In genomic region chr4:4859010-4859798, GRCh38 we compare ENCODE assay signal across 1 cellular context.
A peak's percentile ranks its signal among the peaks of the same experiment; 100 is the strongest.
TF ChIP-seq lines count a peak whose summit lies in the region.

Gene MSX1, plus strand, starts transcription at chr4:4859665. Its CDS starts 235 bp downstream, at chr4:4859900.

TF ChIP-seq in WTC11, 78 proteins besides CTCF, POLR2A, EP300 and RAD21 (continued from another document and continues in another):
- TF ChIP-seq AFF4 (CRISPR knock-in tag; IDR thresholded peaks at IDR 0.05; ENCODE audit: borderline replicate concordance): no peak
- no peak for TF ChIP-seq TP53 (CRISPR knock-in tag; IDR thresholded peaks at IDR 0.05)
- no peak for TF ChIP-seq ZNF396 (CRISPR knock-in tag; IDR thresholded peaks at IDR 0.05; ENCODE audit: borderline replicate concordance)
- no peak for TF ChIP-seq RORB (CRISPR knock-in tag; IDR thresholded peaks at IDR 0.05)
- TF ChIP-seq ZNF416 (CRISPR knock-in tag; IDR thresholded peaks at IDR 0.05): no peak
- TF ChIP-seq AR (CRISPR knock-in tag; IDR thresholded peaks at IDR 0.05): no peak
- TF ChIP-seq E2F5 (CRISPR knock-in tag; IDR thresholded peaks at IDR 0.05): no peak
- no peak for TF ChIP-seq ZNF219 (CRISPR knock-in tag; IDR thresholded peaks at IDR 0.05; ENCODE audit: borderline replicate concordance)
- no peak for TF ChIP-seq ZNF671 (CRISPR knock-in tag; IDR thresholded peaks at IDR 0.05)
- TF ChIP-seq PRDM15 (CRISPR knock-in tag; IDR thresholded peaks at IDR 0.05): no peak
- TF ChIP-seq ZNF512 (CRISPR knock-in tag; IDR thresholded peaks at IDR 0.05; ENCODE audit: borderline replicate concordance): no peak
- peak; percentile 36; the same call in 1 of the 2 replicates for TF ChIP-seq FOXK1 (CRISPR knock-in tag; IDR thresholded peaks at IDR 0.05)
- 0 out of 2 replicates have a peak, but pooled peaks have one; percentile 2 for TF ChIP-seq USF2 (CRISPR knock-in tag; IDR thresholded peaks at IDR 0.05)
- TF ChIP-seq PRRX2 (CRISPR knock-in tag; IDR thresholded peaks at IDR 0.05): no peak
- TF ChIP-seq SOX15 (CRISPR knock-in tag; IDR thresholded peaks at IDR 0.05): no peak
- TF ChIP-seq ATF3 (CRISPR knock-in tag; conservative IDR thresholded peaks at IDR 0.05): no peak
- no peak for TF ChIP-seq HMGA2 (CRISPR knock-in tag; IDR thresholded peaks at IDR 0.05)
- 0 out of 2 replicates have a peak, but pooled peaks have one; percentile 13 for TF ChIP-seq ZNF423 (CRISPR knock-in tag; IDR thresholded peaks at IDR 0.05)
- no peak for TF ChIP-seq ZBTB21 (CRISPR knock-in tag; IDR thresholded peaks at IDR 0.05; ENCODE audit: borderline replicate concordance)
- no peak for TF ChIP-seq ZNF263 (CRISPR knock-in tag; IDR thresholded peaks at IDR 0.05; ENCODE audit: low read depth)
- TF ChIP-seq IRF2 (CRISPR knock-in tag; IDR thresholded peaks at IDR 0.05; ENCODE audit: borderline replicate concordance, low read depth): no peak
- TF ChIP-seq E2F4 (CRISPR knock-in tag; IDR thresholded peaks at IDR 0.05; ENCODE audit: borderline replicate concordance, low read depth): no peak
- TF ChIP-seq ZNF138 (CRISPR knock-in tag; conservative IDR thresholded peaks at IDR 0.05): no peak
- no peak for TF ChIP-seq MLX (CRISPR knock-in tag; IDR thresholded peaks at IDR 0.05)
- no peak for TF ChIP-seq RELA (CRISPR knock-in tag; IDR thresholded peaks at IDR 0.05; ENCODE audit: borderline replicate concordance)
- TF ChIP-seq FOXP4 (CRISPR knock-in tag; IDR thresholded peaks at IDR 0.05): no peak
- TF ChIP-seq IRF1 (CRISPR knock-in tag; IDR thresholded peaks at IDR 0.05): no peak
- no peak for TF ChIP-seq ESRRA (CRISPR knock-in tag; IDR thresholded peaks at IDR 0.05; ENCODE audit: borderline replicate concordance)
- peak; percentile 59; the same call in 1 of the 2 replicates for TF ChIP-seq ETV6 (CRISPR knock-in tag; IDR thresholded peaks at IDR 0.05)
- TF ChIP-seq NFE2L1 (CRISPR knock-in tag; IDR thresholded peaks at IDR 0.05): no peak
- no peak for TF ChIP-seq ZNF317 (CRISPR knock-in tag; IDR thresholded peaks at IDR 0.05; ENCODE audit: borderline replicate concordance, low read depth)
- no peak for TF ChIP-seq EMX1 (CRISPR knock-in tag; IDR thresholded peaks at IDR 0.05)
- TF ChIP-seq SP1 (CRISPR knock-in tag; conservative IDR thresholded peaks at IDR 0.05): peak; percentile 65
- no peak for TF ChIP-seq CDX4 (CRISPR knock-in tag; IDR thresholded peaks at IDR 0.05; ENCODE audit: borderline replicate concordance)
- no peak for TF ChIP-seq ZNF121 (CRISPR knock-in tag; IDR thresholded peaks at IDR 0.05)
- peak; percentile 88 for TF ChIP-seq NFYB (CRISPR knock-in tag; conservative IDR thresholded peaks at IDR 0.05; ENCODE audit: low read depth)
